17 cellular contexts compared by ENCODE assay signal in the genomic region with DNA sequence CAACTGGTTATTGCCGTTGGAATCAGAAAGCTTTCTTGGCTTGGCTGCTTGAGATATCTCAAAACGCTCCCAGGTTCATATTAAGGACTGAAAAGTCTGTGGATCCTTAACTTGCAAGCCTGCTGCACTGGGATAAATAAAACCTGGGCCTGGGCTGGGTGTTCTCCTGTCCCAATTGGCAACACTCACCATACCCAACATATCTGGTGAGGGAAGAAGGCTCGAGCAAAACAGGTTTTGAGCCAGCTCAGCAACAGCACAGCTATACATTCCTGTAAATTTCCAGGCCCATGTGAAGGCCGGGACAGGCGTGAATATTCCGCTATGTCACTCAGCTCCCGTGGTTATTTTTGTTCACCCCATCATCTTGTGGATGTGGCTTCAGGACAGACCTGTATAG.
DNase-seq lines count a peak whose midpoint lies in the region; ATAC-seq and TF ChIP-seq lines count a peak whose summit lies in the region.
"Had no signal": no experiment of that assay in that cellular context is flagged by ENCODE, and none has a peak within 500 bp of the region (broad histone marks: within the 10 kb centered on the region; RNA-seq: fewer than 3 reads in every experiment).

No MANE protein-coding gene starts in this region.

- no TSS peak for BruUV-seq in MCF 10A (replicated peaks; lab: Mats Ljungman, UMichigan)

- H3K36me3 ChIP-seq in hepatocyte (replicated peaks; ENCODE audit: insufficient read depth, low read depth) = no peaks in the 10 kb centered on the region
- H3K36me3 ChIP-seq in suprapubic skin = no peaks in the 10 kb centered on the region
- H3K36me3 ChIP-seq: SJCRH30, WERI-Rb-1 had no signal

- no peaks in the 10 kb centered on the region for H3K27me3 ChIP-seq in hepatocyte
- no peaks in the 10 kb centered on the region for H3K27me3 ChIP-seq in suprapubic skin
- H3K27me3 ChIP-seq: SJCRH30 had no signal

- H2AFZ ChIP-seq in hepatocyte = no peak overlapping the region

- H3K4me3 ChIP-seq in hepatocyte (no peak overlapping the region), suprapubic skin (no peak overlapping the region)
- H3K4me3 ChIP-seq: mucosa of descending colon, SJCRH30 had no signal

- CTCF ChIA-PET in MCF 10A (lab: Yijun Ruan, JAX) = interaction anchor here (0.7 kb wide), 1 partner anchor 176 kb away, joined by 3 read pairs; no protein-coding TSS in a partner anchor

- TF ChIP-seq EP300 in suprapubic skin (IDR thresholded peaks at IDR 0.05) = no peak

- WGBS in hepatocyte (ENCODE audit: low lambda C conversion rate, missing lambda C conversion rate) = 68% methylated on average over 7 of the region's 7 CpGs
- 69% methylated on average over 7 of the region's 7 CpGs for WGBS in suprapubic skin

- no peak overlapping the region for H3K4me2 ChIP-seq in hepatocyte
- H3K4me2 ChIP-seq: KMS-11 had no signal

- H3K9me3 ChIP-seq in hepatocyte (ENCODE audit: low read depth) (no peaks in the 10 kb centered on the region), suprapubic skin (no peaks in the 10 kb centered on the region)
- H3K9me3 ChIP-seq: mucosa of descending colon, SJCRH30 had no signal

- H3K9me3 Mint-ChIP-seq in MCF 10A (ENCODE audit: unreplicated experiment) = no peaks in the 10 kb centered on the region
- H3K9me3 Mint-ChIP-seq: CD8-positive, alpha-beta memory T cell; H9 had no signal

- H3K27ac Mint-ChIP-seq in MCF 10A (ENCODE audit: low read depth, unreplicated experiment) = peak overlapping the region; percentile 32
- H3K27ac Mint-ChIP-seq: CD8-positive, alpha-beta memory T cell; H9 had no signal

- ATAC-seq in GM19397 (IDR thresholded peaks at IDR 0.05; ENCODE audit: unreplicated experiment) = no peak

- H3K27ac ChIP-seq in hepatocyte = peak overlapping the region; percentile 63
- peak overlapping the region; percentile 89 for H3K27ac ChIP-seq in suprapubic skin
- H3K27ac ChIP-seq: 22Rv1, KMS-11, SJCRH30, WERI-Rb-1 had no signal

- intact Hi-C loops in MCF 10A (cut with micrococcal nuclease) = loop anchor here (10.0 kb wide), 1 partner anchor 1041 kb away; no protein-coding TSS in a partner anchor

- H3K4me3 Mint-ChIP-seq in MCF 10A (ENCODE audit: unreplicated experiment) = no peak overlapping the region
- H3K4me3 Mint-ChIP-seq: CD8-positive, alpha-beta memory T cell; H9 had no signal

- peak; percentile 37 for DNase-seq in DMS153 (lab: John Stamatoyannopoulos, UW)
- DNase-seq in DMS153 treated with DMSO at 0.1 percent for 48 hours (lab: John Stamatoyannopoulos, UW; ENCODE audit: unreplicated experiment) = no peak
- DNase-seq in MCF 10A (ENCODE audit: unreplicated experiment) = peak; percentile 50
- DNase-seq in hepatocyte (ENCODE audit: low spot score) = no peak
- peak in 1 of 2 donors; percentile 73 for DNase-seq in suprapubic skin (ENCODE audit: low spot score in 2 of 2)
- DNase-seq in NCI-H128 (lab: John Stamatoyannopoulos, UW; ENCODE audit: unreplicated experiment) = no peak
- DNase-seq in MV-4-11 (lab: John Stamatoyannopoulos, UW) = no peak
- DNase-seq: activated effector memory CD4-positive, alpha-beta T cell treated with anti-CD3 and anti-CD28 coated beads, Interleukin-2, amount 50 U/mL, for 16 hours; CD8-positive, alpha-beta memory T cell; H9; SJCRH30; stimulated activated CD4-positive, alpha-beta T cell treated with anti-CD3 and anti-CD28 coated beads, Interleukin-4, amount 100 ng/mL, for 24 hours; WERI-Rb-1 had no signal

- TF ChIP-seq POLR2A in suprapubic skin (IDR thresholded peaks at IDR 0.05) = no peak

- H3K9me2 ChIP-seq in hepatocyte (replicated peaks; ENCODE audit: insufficient read depth) = no peaks in the 10 kb centered on the region

- H4K20me1 ChIP-seq in hepatocyte (ENCODE audit: insufficient read depth, poor library complexity, severe bottlenecking) = no peaks in the 10 kb centered on the region

- no peaks in the 10 kb centered on the region for H3K36me3 Mint-ChIP-seq in MCF 10A (ENCODE audit: insufficient read depth, unreplicated experiment)

- no peaks in the 10 kb centered on the region for H3K27me3 Mint-ChIP-seq in MCF 10A (ENCODE audit: insufficient read depth, unreplicated experiment)
- H3K27me3 Mint-ChIP-seq: CD8-positive, alpha-beta memory T cell had no signal

- POLR2A ChIA-PET in MCF 10A (lab: Yijun Ruan, JAX) = interaction anchor here (0.6 to 2.4 kb wide), 19 partner anchors 9 to 239 kb away, joined by 3 to 42 read pairs (median 4); a partner anchor contains a TSS

- peaks cover 23% of the 10 kb centered on the region for H3K4me1 ChIP-seq in hepatocyte (ENCODE audit: insufficient read depth)
- peaks cover 77% of the 10 kb centered on the region for H3K4me1 ChIP-seq in suprapubic skin
- H3K4me1 ChIP-seq: SJCRH30 had no signal

- peaks cover 21% of the 10 kb centered on the region for H3K4me1 Mint-ChIP-seq in MCF 10A (ENCODE audit: insufficient read depth, unreplicated experiment)

- TF ChIP-seq CTCF in MCF 10A (IDR thresholded peaks at IDR 0.05; ENCODE audit: unreplicated experiment) (no peak), hepatocyte (IDR thresholded peaks at IDR 0.05; ENCODE audit: poor library complexity) (no peak), suprapubic skin (IDR thresholded peaks at IDR 0.05) (no peak)

- H3K79me2 ChIP-seq in hepatocyte = no peaks in the 10 kb centered on the region

Comparison
In these comparisons a context has a peak if more than half of its experiments do, and no peak if none do; other contexts are left out.
1. DNase-seq: peak in DMS153 (single experiment) and MCF 10A (single experiment); none in DMS153 treated with DMSO at 0.1 percent for 48 hours (single experiment), hepatocyte (single experiment), NCI-H128 (single experiment) and MV-4-11 (single experiment).